In the genomic region with DNA sequence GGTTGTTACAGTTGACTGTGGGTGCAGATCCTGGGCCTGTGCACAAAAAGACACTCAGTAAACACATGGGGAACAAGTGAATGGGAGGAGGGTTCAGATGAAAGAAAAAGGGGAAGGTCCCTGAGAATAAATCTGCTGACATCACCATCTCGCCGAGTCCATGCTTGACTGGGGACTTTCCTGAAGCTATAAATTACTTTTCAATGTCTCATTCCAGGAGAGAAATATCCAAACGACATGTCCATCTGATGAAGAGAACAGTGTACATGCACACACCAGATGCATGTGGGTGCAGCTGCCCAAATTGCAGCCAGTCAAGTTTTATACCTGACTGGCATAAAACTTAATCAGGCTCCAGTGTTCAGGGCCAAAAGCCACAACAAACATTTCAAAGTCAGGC, we compare ENCODE assay signal across 13 cellular contexts.
DNase-seq lines count a peak whose midpoint lies in the region; TF ChIP-seq lines count a peak whose summit lies in the region.
"Had no signal": no experiment of that assay in that cellular context is flagged by ENCODE, and none has a peak within 500 bp of the region (broad histone marks: within the 10 kb centered on the region; RNA-seq: fewer than 3 reads in every experiment).

No MANE protein-coding gene starts in this region.

- no peaks in the 10 kb centered on the region for H3K9me3 Mint-ChIP-seq in activated CD4-positive, alpha-beta memory T cell treated with anti-CD3 and anti-CD28 coated beads for 36 hours
- H3K9me3 Mint-ChIP-seq in activated CD4-positive, alpha-beta memory T cell treated with anti-CD3 and anti-CD28 coated beads, Interleukin-2, amount 10 ng/mL, durations not matched to agents 7 days and 5 days, result no peaks in the 10 kb centered on the region
- no peaks in the 10 kb centered on the region for H3K9me3 Mint-ChIP-seq in chondrocyte (ENCODE audit: low read depth)
- H3K9me3 Mint-ChIP-seq: CD8-positive, alpha-beta T cell had no signal

- in situ Hi-C loops in GM13976 (cut with MboI; ENCODE audit: low sequenced_read_pairs, unreplicated experiment), result no loop called here

- CTCF ChIA-PET in activated CD4-positive, alpha-beta memory T cell treated with anti-CD3 and anti-CD28 coated beads for 36 hours (lab: Charles Lee), result interaction anchor here (1.0 to 5.9 kb wide), 4 partner anchors 8 to 364 kb away, joined by 3 to 42 read pairs (median 16); no protein-coding TSS in a partner anchor
- CTCF ChIA-PET in activated CD4-positive, alpha-beta memory T cell treated with anti-CD3 and anti-CD28 coated beads, Interleukin-2, amount 10 ng/mL, durations not matched to agents 7 days and 5 days (lab: Charles Lee), result interaction anchor here (2.6 to 5.2 kb wide), 2 partner anchors 54 to 234 kb away, joined by 10 to 61 read pairs; no protein-coding TSS in a partner anchor
- CTCF ChIA-PET in A673 (lab: Charles Lee), result no interaction called here

- no peaks in the 10 kb centered on the region for H3K36me3 Mint-ChIP-seq in activated CD4-positive, alpha-beta memory T cell treated with anti-CD3 and anti-CD28 coated beads for 36 hours
- peaks cover 3% of the 10 kb centered on the region for H3K36me3 Mint-ChIP-seq in activated CD4-positive, alpha-beta memory T cell treated with anti-CD3 and anti-CD28 coated beads, Interleukin-2, amount 10 ng/mL, durations not matched to agents 7 days and 5 days (ENCODE audit: low read depth)
- H3K36me3 Mint-ChIP-seq in chondrocyte (ENCODE audit: low read depth), result no peaks in the 10 kb centered on the region
- H3K36me3 Mint-ChIP-seq: CD8-positive, alpha-beta T cell had no signal

- no peak overlapping the region for H3K27ac ChIP-seq in A673 (ENCODE audit: low read depth, low read length, poor library complexity, severe bottlenecking)

- no peaks in the 10 kb centered on the region for H3K4me1 ChIP-seq in A673 (ENCODE audit: insufficient read depth, low read length, poor library complexity, severe bottlenecking)

- peak overlapping the region; percentile 31 for H3K27ac Mint-ChIP-seq in activated CD4-positive, alpha-beta memory T cell treated with anti-CD3 and anti-CD28 coated beads for 36 hours
- H3K27ac Mint-ChIP-seq in activated CD4-positive, alpha-beta memory T cell treated with anti-CD3 and anti-CD28 coated beads, Interleukin-2, amount 10 ng/mL, durations not matched to agents 7 days and 5 days, result no peak overlapping the region
- H3K27ac Mint-ChIP-seq in chondrocyte (ENCODE audit: unreplicated experiment), result no peak overlapping the region
- H3K27ac Mint-ChIP-seq: CD8-positive, alpha-beta T cell had no signal

- BruUV-seq in A673 (replicated peaks; lab: Mats Ljungman, UMichigan), result no TSS peak

- peak; percentile 40 for DNase-seq in activated CD4-positive, alpha-beta memory T cell treated with anti-CD3 and anti-CD28 coated beads for 36 hours
- DNase-seq in activated CD4-positive, alpha-beta memory T cell treated with anti-CD3 and anti-CD28 coated beads, Interleukin-2, amount 10 ng/mL, durations not matched to agents 7 days and 5 days, result no peak
- DNase-seq in GM13976 (ENCODE audit: low spot score), result peak; percentile 35
- DNase-seq in RPMI8226, result peak; percentile 37
- peak; percentile 7 for DNase-seq in medulla oblongata (ENCODE audit: extremely low spot score)
- no peak for DNase-seq in A673 (ENCODE audit: low spot score)
- DNase-seq in chondrocyte (ENCODE audit: low spot score), result no peak
- no peak for DNase-seq in SKM-1 treated with dmso at 0.1 percent for 144 hours (lab: John Stamatoyannopoulos, UW; ENCODE audit: unreplicated experiment)
- DNase-seq: NCI-H146, NCI-H2081 treated with DMSO at 0.1 percent for 48 hours, NCI-H524 treated with DMSO at 0.1 percent for 48 hours had no signal

- no peaks in the 10 kb centered on the region for H3K9me3 ChIP-seq in A673 (ENCODE audit: low read depth, low read length, poor library complexity, severe bottlenecking)
- H3K9me3 ChIP-seq: HAP-1 had no signal

- H3K4me1 Mint-ChIP-seq in activated CD4-positive, alpha-beta memory T cell treated with anti-CD3 and anti-CD28 coated beads for 36 hours (ENCODE audit: low read depth), result peaks cover 70% of the 10 kb centered on the region
- peaks cover 73% of the 10 kb centered on the region for H3K4me1 Mint-ChIP-seq in activated CD4-positive, alpha-beta memory T cell treated with anti-CD3 and anti-CD28 coated beads, Interleukin-2, amount 10 ng/mL, durations not matched to agents 7 days and 5 days
- H3K4me1 Mint-ChIP-seq in chondrocyte (ENCODE audit: low read depth), result peaks cover 12% of the 10 kb centered on the region

- H3K4me3 ChIP-seq in A673 (ENCODE audit: low read depth, low read length, poor library complexity, severe bottlenecking), result no peak overlapping the region
- H3K4me3 ChIP-seq: HAP-1 had no signal

- no peaks in the 10 kb centered on the region for H3K36me3 ChIP-seq in A673 (ENCODE audit: insufficient read depth, low read length, poor library complexity, severe bottlenecking)
- H3K36me3 ChIP-seq: HAP-1 had no signal

- no peaks in the 10 kb centered on the region for H3K27me3 ChIP-seq in A673 (replicated peaks; ENCODE audit: insufficient read depth, low read depth, low read length, poor library complexity)

- H3K4me3 Mint-ChIP-seq in activated CD4-positive, alpha-beta memory T cell treated with anti-CD3 and anti-CD28 coated beads for 36 hours, result no peak overlapping the region
- H3K4me3 Mint-ChIP-seq in activated CD4-positive, alpha-beta memory T cell treated with anti-CD3 and anti-CD28 coated beads, Interleukin-2, amount 10 ng/mL, durations not matched to agents 7 days and 5 days, result no peak overlapping the region
- H3K4me3 Mint-ChIP-seq in chondrocyte (ENCODE audit: unreplicated experiment), result no peak overlapping the region
- H3K4me3 Mint-ChIP-seq: CD8-positive, alpha-beta T cell had no signal

- TF ChIP-seq CTCF in GM13976 (IDR thresholded peaks at IDR 0.05; ENCODE audit: borderline replicate concordance, control extremely low read depth, extremely low read depth, insufficient read depth, missing control alignments) (no peak), A673 (conservative IDR thresholded peaks at IDR 0.05; ENCODE audit: low read depth, low read length) (no peak), chondrocyte (IDR thresholded peaks at IDR 0.05) (no peak)

- no peaks in the 10 kb centered on the region for H3K27me3 Mint-ChIP-seq in activated CD4-positive, alpha-beta memory T cell treated with anti-CD3 and anti-CD28 coated beads for 36 hours
- no peaks in the 10 kb centered on the region for H3K27me3 Mint-ChIP-seq in activated CD4-positive, alpha-beta memory T cell treated with anti-CD3 and anti-CD28 coated beads, Interleukin-2, amount 10 ng/mL, durations not matched to agents 7 days and 5 days
- no peaks in the 10 kb centered on the region for H3K27me3 Mint-ChIP-seq in chondrocyte (ENCODE audit: low read depth)

- intact Hi-C loops in activated CD4-positive, alpha-beta memory T cell treated with anti-CD3 and anti-CD28 coated beads for 36 hours (cut with micrococcal nuclease), result loop anchor here (1.0 to 10.0 kb wide), 5 partner anchors 53 to 295 kb away; no protein-coding TSS in a partner anchor
- intact Hi-C loops in A673 (cut with micrococcal nuclease; ENCODE audit: unreplicated experiment), result no loop called here

- POLR2A ChIA-PET in activated CD4-positive, alpha-beta memory T cell treated with anti-CD3 and anti-CD28 coated beads for 36 hours (lab: Charles Lee), result no interaction called here
- POLR2A ChIA-PET in activated CD4-positive, alpha-beta memory T cell treated with anti-CD3 and anti-CD28 coated beads, Interleukin-2, amount 10 ng/mL, durations not matched to agents 7 days and 5 days (lab: Charles Lee), result no interaction called here
- POLR2A ChIA-PET in A673 (lab: Charles Lee; ENCODE audit: low non-redundant PET), result no interaction called here

Comparison
In these comparisons a context has a peak if more than half of its experiments do, and no peak if none do; other contexts are left out.
1. DNase-seq: peak in activated CD4-positive, alpha-beta memory T cell treated with anti-CD3 and anti-CD28 coated beads for 36 hours (single experiment), GM13976 (single experiment), RPMI8226 (single experiment) and medulla oblongata (single experiment); none in activated CD4-positive, alpha-beta memory T cell treated with anti-CD3 and anti-CD28 coated beads, Interleukin-2, amount 10 ng/mL, durations not matched to agents 7 days and 5 days (single experiment), A673 (single experiment), chondrocyte (single experiment) and SKM-1 treated with dmso at 0.1 percent for 144 hours (single experiment).